10 cellular contexts compared by ENCODE assay signal in genomic region chr7:30988346-30989005, GRCh38. TPM values are rescaled to one million over a fixed set of nuclear protein-coding genes. Genes with fewer than 3 reads are reported as not detected.
DNase-seq lines count a peak whose midpoint lies in the region; ATAC-seq, FAIRE-seq and TF ChIP-seq lines count a peak whose summit lies in the region.
"Had no signal": no experiment of that assay in that cellular context is flagged by ENCODE, and none has a peak within 500 bp of the region (broad histone marks: within the 10 kb centered on the region; RNA-seq: fewer than 3 reads in every experiment).

No MANE protein-coding gene starts in this region.

- H3K4me3 ChIP-seq in HepG2 (replicated peaks in 1 of 3; ENCODE audit: insufficient read depth in 1 of 3, low read depth in 2 of 3, low read length in 3 of 3) (no peak overlapping the region), MG63 (no peak overlapping the region)
- H3K4me3 ChIP-seq: tibial nerve had no signal

- in situ Hi-C loops in HepG2 (cut with HindIII; ENCODE audit: extremely low pct_ligation_motif_present, low pct_unique_long_range_greater_than_20kb): loop anchor here (25.0 kb wide), 1 partner anchor 749 kb away; no protein-coding TSS in a partner anchor

- intact Hi-C loops in natural killer cell (cut with micrococcal nuclease): no loop called here
- intact Hi-C loops in HepG2 (cut with micrococcal nuclease; ENCODE audit: unreplicated experiment): no loop called here

- H3K27me3 ChIP-seq in HepG2 (ENCODE audit: control insufficient read depth in 1 of 2, insufficient read depth in 2 of 2, low read length in 2 of 2): peaks cover 0 to 3% of the 10 kb centered on the region in 2 experiments; a peak in 1 of 5 replicates
- no peaks in the 10 kb centered on the region for H3K27me3 ChIP-seq in MG63
- H3K27me3 ChIP-seq: tibial nerve had no signal

- no peaks in the 10 kb centered on the region for H3K9me3 ChIP-seq in HepG2 (ENCODE audit: low read length)
- H3K9me3 ChIP-seq in MG63: no peaks in the 10 kb centered on the region
- H3K9me3 ChIP-seq: tibial nerve had no signal

- TF ChIP-seq EP300 in HepG2 (IDR thresholded peaks at IDR 0.05; ENCODE audit: low read depth in 2 of 2, low read length in 2 of 2): no peak
- TF ChIP-seq EP300 in HepG2 (CRISPR knock-in tag; IDR thresholded peaks at IDR 0.05; ENCODE audit: borderline replicate concordance): no peak

- no peak overlapping the region for H3K27ac ChIP-seq in HepG2 (ENCODE audit: extremely low read length, insufficient read depth, low read length)
- H3K27ac ChIP-seq: tibial nerve had no signal

- H3K36me3 ChIP-seq in HepG2 (replicated peaks in 1 of 2; ENCODE audit: control insufficient read depth in 1 of 2, insufficient read depth in 2 of 2, low read length in 2 of 2) (no peaks in the 10 kb centered on the region), MG63 (no peaks in the 10 kb centered on the region)
- H3K36me3 ChIP-seq: tibial nerve had no signal

- peaks cover 15% of the 10 kb centered on the region for H3K4me1 ChIP-seq in HepG2 (ENCODE audit: insufficient read depth, low read length)

- TF ChIP-seq CTCF in natural killer cell (IDR thresholded peaks at IDR 0.05): no peak
- TF ChIP-seq CTCF in brain (conservative IDR thresholded peaks at IDR 0.05): no peak
- no peak for TF ChIP-seq CTCF in HepG2 (CRISPR knock-in tag; IDR thresholded peaks at IDR 0.05)

- no peak overlapping the region for H3K27ac Mint-ChIP-seq in natural killer cell treated with Interleukin-12 subunit alpha and Interleukin-12 subunit beta and Interleukin-15 and Interleukin-18, amount 100 ng/mL, for 72 hours
- no peak overlapping the region for H3K27ac Mint-ChIP-seq in natural killer cell
- peak overlapping the region; percentile 63 to 84 (median 80) for H3K27ac Mint-ChIP-seq in brain

- no peak for TF ChIP-seq RAD21 in HepG2 (CRISPR knock-in tag; IDR thresholded peaks at IDR 0.05)

- no peaks in the 10 kb centered on the region for H3K79me2 ChIP-seq in HepG2 (ENCODE audit: insufficient read depth, low read length)

- no peak overlapping the region for H3K4me2 ChIP-seq in HepG2 (ENCODE audit: low read depth, low read length)

- TF ChIP-seq POLR2A in HepG2 (IDR thresholded peaks at IDR 0.05; ENCODE audit: insufficient read depth in 1 of 2, low read depth in 2 of 2, low read length in 2 of 2): no peak

- no peak overlapping the region for H3K4me3 Mint-ChIP-seq in natural killer cell treated with Interleukin-12 subunit alpha and Interleukin-12 subunit beta and Interleukin-15 and Interleukin-18, amount 100 ng/mL, for 72 hours
- no peak overlapping the region for H3K4me3 Mint-ChIP-seq in natural killer cell
- peak overlapping the region; percentile 3 to 47 (median 8) for H3K4me3 Mint-ChIP-seq in brain

- CTCF ChIA-PET in HepG2 (lab: Yijun Ruan, JAX; ENCODE audit: low intra/inter-chr PET ratio, low total read pairs): no interaction called here

- POLR2A ChIA-PET in HepG2 (lab: Yijun Ruan, JAX): no interaction called here

- no peaks in the 10 kb centered on the region for H3K9me3 Mint-ChIP-seq in natural killer cell treated with Interleukin-12 subunit alpha and Interleukin-12 subunit beta and Interleukin-15 and Interleukin-18, amount 100 ng/mL, for 72 hours
- H3K9me3 Mint-ChIP-seq in natural killer cell: no peaks in the 10 kb centered on the region
- peaks cover 0 to 7% (median 3%) of the 10 kb centered on the region in 5 experiments for H3K9me3 Mint-ChIP-seq in brain

- no peaks in the 10 kb centered on the region for H4K20me1 ChIP-seq in HepG2 (ENCODE audit: insufficient read depth, low read length)

- DNase-seq in natural killer cell treated with Interleukin-12 subunit alpha and Interleukin-12 subunit beta and Interleukin-15 and Interleukin-18, amount 100 ng/mL, for 72 hours (ENCODE audit: low spot score): peak; percentile 55
- DNase-seq in natural killer cell (no peak), HepG2 (ENCODE audit: low spot score) (no peak), NOMO-1 (lab: John Stamatoyannopoulos, UW; ENCODE audit: unreplicated experiment in 2 of 2) (no peak), MG63 (no peak)
- DNase-seq in stimulated activated CD4-positive, alpha-beta T cell treated with anti-CD3 and anti-CD28 coated beads, Interleukin-12 subunit alpha, Interleukin-12 subunit beta, amount 100 ng/mL, for 4 hours: no peak
- DNase-seq: IMR-90 had no signal

- no peaks in the 10 kb centered on the region for H3K36me3 Mint-ChIP-seq in natural killer cell treated with Interleukin-12 subunit alpha and Interleukin-12 subunit beta and Interleukin-15 and Interleukin-18, amount 100 ng/mL, for 72 hours
- H3K36me3 Mint-ChIP-seq in natural killer cell (no peaks in the 10 kb centered on the region), brain (no peaks in the 10 kb centered on the region)

- WGBS in HepG2 (ENCODE audit: low lambda C conversion rate): 17% methylated on average over 8 of the region's 19 CpGs

- no peak overlapping the region for H2AFZ ChIP-seq in HepG2 (ENCODE audit: low read length)

- ATAC-seq in natural killer cell treated with Interleukin-12 subunit alpha and Interleukin-12 subunit beta and Interleukin-15 and Interleukin-18, amount 100 ng/mL, for 72 hours: no peak
- ATAC-seq in natural killer cell: no peak
- ATAC-seq in HepG2: peak; percentile 16; the same call in 1 of the 3 replicates
- ATAC-seq in GM19351 (IDR thresholded peaks at IDR 0.05; ENCODE audit: unreplicated experiment): no peak

- peaks cover 20 to 21% of the 10 kb centered on the region in 2 donors for H3K27me3 Mint-ChIP-seq in natural killer cell treated with Interleukin-12 subunit alpha and Interleukin-12 subunit beta and Interleukin-15 and Interleukin-18, amount 100 ng/mL, for 72 hours
- H3K27me3 Mint-ChIP-seq in natural killer cell (ENCODE audit: low read depth in 2 of 2): peaks cover 24 to 30% of the 10 kb centered on the region in 2 donors
- peaks cover 12% of the 10 kb centered on the region for H3K27me3 Mint-ChIP-seq in brain

- no peak for FAIRE-seq in HepG2 (lab: Jason Lieb, UNC)

- BruUV-seq in HepG2 (replicated peaks; lab: Mats Ljungman, UMichigan): no TSS peak

- H3K4me1 Mint-ChIP-seq in natural killer cell treated with Interleukin-12 subunit alpha and Interleukin-12 subunit beta and Interleukin-15 and Interleukin-18, amount 100 ng/mL, for 72 hours (ENCODE audit: low read depth in 2 of 2): peaks cover 6 to 8% of the 10 kb centered on the region in 2 donors
- H3K4me1 Mint-ChIP-seq in natural killer cell (peaks cover 5 to 7% of the 10 kb centered on the region in 2 donors), brain (peaks cover 93% of the 10 kb centered on the region)

- H3K9ac ChIP-seq in HepG2 (ENCODE audit: insufficient read depth, low read depth, low read length): no peak overlapping the region

TF ChIP-seq in HepG2, 621 proteins besides CTCF, POLR2A, EP300 and RAD21:
- no peak for TF ChIP-seq DMAP1 (CRISPR knock-in tag; IDR thresholded peaks at IDR 0.05)
- no peak for TF ChIP-seq SMYD3 (CRISPR knock-in tag; IDR thresholded peaks at IDR 0.05)
- peak; percentile 81 for TF ChIP-seq CEBPB (IDR thresholded peaks at IDR 0.05; ENCODE audit: borderline replicate concordance, low read depth, low read length)
- TF ChIP-seq TEF (CRISPR knock-in tag; IDR thresholded peaks at IDR 0.05): peak; percentile 65; the same call in 1 of the 2 replicates
- peak; percentile 51 for TF ChIP-seq CEBPG (CRISPR knock-in tag; IDR thresholded peaks at IDR 0.05)
- no peak for TF ChIP-seq ZNF629 (CRISPR knock-in tag; conservative IDR thresholded peaks at IDR 0.05)
- no peak for TF ChIP-seq PRMT3 (CRISPR knock-in tag; IDR thresholded peaks at IDR 0.05; ENCODE audit: borderline replicate concordance, low read depth)
- TF ChIP-seq ZNF496 (CRISPR knock-in tag; IDR thresholded peaks at IDR 0.05; ENCODE audit: insufficient replicate concordance): no peak

RNA-seq across cellular contexts. Expression of gene GHRHR, which starts 24.7 kb away (rescaled TPM):
- not detected for total RNA-seq in natural killer cell treated with Interleukin-12 subunit alpha and Interleukin-12 subunit beta and Interleukin-15 and Interleukin-18, amount 100 ng/mL, for 72 hours
- total RNA-seq in natural killer cell: not detected
- 1.6 TPM for polyA plus RNA-seq in brain (ENCODE audit: insufficient read depth, low read depth, low replicate concordance)
- total RNA-seq in HepG2 (2016; rRNA removed; fragmentation: Illumina TruSeq; extraction: Trizol): not detected in 2 replicates
- not detected in 2 replicates for total RNA-seq in HepG2 (2016; cell fraction: cytosol; rRNA removed; fragmentation: Illumina TruSeq; extraction: Trizol; ENCODE audit: low read depth)
- total RNA-seq in HepG2 (2016; cell fraction: insoluble cytoplasmic fraction; rRNA removed; fragmentation: Illumina TruSeq; extraction: Trizol): not detected in 2 replicates
- not detected in 2 replicates for total RNA-seq in HepG2 (2016; cell fraction: membrane; rRNA removed; fragmentation: Illumina TruSeq; extraction: Trizol)
- not detected in 2 replicates for total RNA-seq in HepG2 (2016; cell fraction: nucleus; rRNA removed; fragmentation: Illumina TruSeq; extraction: Trizol)
- not detected in 2 replicates for polyA plus RNA-seq in HepG2 (2011; rRNA removed)
- polyA plus RNA-seq in HepG2 (2011; cell fraction: cytosol; rRNA removed): not detected in 2 replicates
- polyA plus RNA-seq in HepG2 (2011; cell fraction: nucleus; rRNA removed): not detected in 2 replicates
- polyA plus RNA-seq in HepG2 (2012): not detected in 2 replicates
- not detected in 2 replicates for polyA plus RNA-seq in HepG2 (2016; cell fraction: cytosol; fragmentation: Illumina TruSeq; extraction: Trizol; ENCODE audit: low read depth)
- polyA plus RNA-seq in HepG2 (2016; cell fraction: insoluble cytoplasmic fraction; fragmentation: Illumina TruSeq; extraction: Trizol; ENCODE audit: low read depth): not detected in 2 replicates
- not detected in 2 replicates for polyA plus RNA-seq in HepG2 (2016; cell fraction: membrane; fragmentation: Illumina TruSeq; extraction: Trizol; ENCODE audit: low read depth)
- polyA plus RNA-seq in HepG2 (2016; cell fraction: nucleus; fragmentation: Illumina TruSeq; extraction: Trizol; ENCODE audit: insufficient read depth, low read depth): not detected in 2 replicates
- polyA minus RNA-seq in HepG2 (2011; rRNA and poly(A)+ RNA removed; ENCODE audit: low replicate concordance): not detected in 2 replicates
- not detected in 2 replicates for polyA minus RNA-seq in HepG2 (2011; cell fraction: cytosol; rRNA and poly(A)+ RNA removed)
- not detected in 2 replicates for polyA minus RNA-seq in HepG2 (2011; cell fraction: nucleus; rRNA and poly(A)+ RNA removed)
- total RNA-seq in MG63 (2014; rRNA removed; shearing (Covaris generic); ENCODE audit: low replicate concordance): not detected in 2 replicates
- total RNA-seq: IMR-90, tibial nerve had no signal
- polyA plus RNA-seq: IMR-90 had no signal

Comparison
In these comparisons a context has a peak if more than half of its experiments do, and no peak if none do; other contexts are left out.
1. H3K27ac Mint-ChIP-seq: peak in brain (5 of 5); none in natural killer cell treated with Interleukin-12 subunit alpha and Interleukin-12 subunit beta and Interleukin-15 and Interleukin-18, amount 100 ng/mL, for 72 hours (0 of 2) and natural killer cell (0 of 2).
2. H3K4me3 Mint-ChIP-seq: peak in brain (5 of 5); none in natural killer cell treated with Interleukin-12 subunit alpha and Interleukin-12 subunit beta and Interleukin-15 and Interleukin-18, amount 100 ng/mL, for 72 hours (single experiment) and natural killer cell (single experiment).